2 cellular contexts compared by ENCODE assay signal in genomic region chr3:186137051-186137685, GRCh38.
TF ChIP-seq lines count a peak whose summit lies in the region.

No MANE protein-coding gene starts in this region.

TF ChIP-seq in GM23338, 12 proteins besides CTCF, POLR2A, EP300 and RAD21 (continued from another document):
- TF ChIP-seq REST (IDR thresholded peaks at IDR 0.05; ENCODE audit: unreplicated experiment) = no peak
- TF ChIP-seq CREB1 (CRISPR knock-in tag; IDR thresholded peaks at IDR 0.05; ENCODE audit: low read depth) = no peak
- TF ChIP-seq ZNF462 (CRISPR knock-in tag; IDR thresholded peaks at IDR 0.05) = no peak
- TF ChIP-seq ZNF114 (CRISPR knock-in tag; IDR thresholded peaks at IDR 0.05) = no peak

TF ChIP-seq in HepG2, 621 proteins besides CTCF, POLR2A, EP300 and RAD21 (continued from another document):
- TF ChIP-seq TMF1 (CRISPR knock-in tag; IDR thresholded peaks at IDR 0.05; ENCODE audit: low read depth) (no peak), MYNN (CRISPR knock-in tag; IDR thresholded peaks at IDR 0.05; ENCODE audit: low read depth) (no peak), HMG20B (CRISPR knock-in tag; conservative IDR thresholded peaks at IDR 0.05) (no peak), CSRNP1 (CRISPR knock-in tag; IDR thresholded peaks at IDR 0.05) (no peak), RFX5 (IDR thresholded peaks at IDR 0.05; ENCODE audit: low read depth, low read length) (no peak), MEIS2 (CRISPR knock-in tag; IDR thresholded peaks at IDR 0.05) (no peak)
